26 cellular contexts compared by ENCODE assay signal in genomic region chr14:23114120-23114458, GRCh38. TPM values are rescaled to one million over a fixed set of nuclear protein-coding genes. Genes with fewer than 3 reads are reported as not detected.
DNase-seq lines count a peak whose midpoint lies in the region; ATAC-seq and TF ChIP-seq lines count a peak whose summit lies in the region.
"Had no signal": no experiment of that assay in that cellular context is flagged by ENCODE, and none has a peak within 500 bp of the region (broad histone marks: within the 10 kb centered on the region; RNA-seq: fewer than 3 reads in every experiment).

No MANE protein-coding gene starts in this region.

- H3K9me2 ChIP-seq in PC-9 (ENCODE audit: insufficient read depth): no peaks in the 10 kb centered on the region

- H3K27me3 Mint-ChIP-seq in HFFc6 (ENCODE audit: insufficient read depth): peaks cover 2% of the 10 kb centered on the region; the same call in 1 of the 2 replicates
- H3K27me3 Mint-ChIP-seq: activated CD4-positive, alpha-beta T cell treated with anti-CD3 and anti-CD28 coated beads for 36 hours had no signal

- no peak for TF ChIP-seq CTCF in HFFc6 (IDR thresholded peaks at IDR 0.05)
- TF ChIP-seq CTCF in PC-9 (conservative IDR thresholded peaks at IDR 0.05): no peak
- TF ChIP-seq CTCF in foreskin keratinocyte (conservative IDR thresholded peaks at IDR 0.05): no peak

- peak overlapping the region; percentile 99 for H3K27ac Mint-ChIP-seq in HFFc6
- H3K27ac Mint-ChIP-seq: activated CD4-positive, alpha-beta T cell treated with anti-CD3 and anti-CD28 coated beads for 36 hours; activated naive CD4-positive, alpha-beta T cell treated with anti-CD3 and anti-CD28 coated beads, Interleukin-2, amount 10 ng/mL, durations not matched to agents 7 days and 5 days; CD8-positive, alpha-beta memory T cell had no signal

- intact Hi-C loops in PC-9 (cut with micrococcal nuclease; ENCODE audit: unreplicated experiment) (no loop called here), posterior vena cava (cut with DNase I) (loop anchor here in 1 of 2 donors (5.0 kb wide), 1 partner anchor 47 kb away; no protein-coding TSS in a partner anchor)

- peak overlapping the region; percentile 65; the same call in 1 of the 2 replicates for H3K4me2 ChIP-seq in PC-9

- H3F3A ChIP-seq in PC-9 (ENCODE audit: insufficient read depth, low read depth): peaks cover 18% of the 10 kb centered on the region; the same call in 1 of the 2 replicates

- no TSS peak for BruUV-seq in PC-9 (replicated peaks; lab: Mats Ljungman, UMichigan)

- H2AFZ ChIP-seq in PC-9: no peak overlapping the region

- H3K79me2 ChIP-seq in PC-9 (ENCODE audit: low read depth): no peaks in the 10 kb centered on the region

- DNase-seq in HFFc6 (no peak), PC-9 (no peak), foreskin keratinocyte (no peak), posterior vena cava (ENCODE audit: low spot score) (peak; percentile 49), SK-N-DZ (ENCODE audit: low spot score) (no peak)
- no peak for DNase-seq in stimulated activated naive CD4-positive, alpha-beta T cell (lab: John Stamatoyannopoulos, UW)
- DNase-seq: activated CD4-positive, alpha-beta T cell treated with anti-CD3 and anti-CD28 coated beads for 36 hours; activated naive CD4-positive, alpha-beta T cell treated with anti-CD3 and anti-CD28 coated beads, Interleukin-2, amount 10 ng/mL, durations not matched to agents 7 days and 5 days; activated T-cell treated with anti-CD3 and anti-CD28 coated beads, Interleukin-2, amount 50 U/mL, for 4 hours; CD8-positive, alpha-beta memory T cell; heart left ventricle; Karpas-422; left cardiac atrium; MV-4-11; NCI-H1694; NCI-H2171; NCI-H524; transverse colon had no signal

- H3K9me3 ChIP-seq in PC-9 (ENCODE audit: insufficient read depth, low read depth): no peaks in the 10 kb centered on the region
- H3K9me3 ChIP-seq: heart left ventricle, transverse colon had no signal

- no peaks in the 10 kb centered on the region for H3K36me3 Mint-ChIP-seq in HFFc6 (ENCODE audit: low read depth)
- H3K36me3 Mint-ChIP-seq: activated naive CD4-positive, alpha-beta T cell treated with anti-CD3 and anti-CD28 coated beads, Interleukin-2, amount 10 ng/mL, durations not matched to agents 7 days and 5 days; CD8-positive, alpha-beta memory T cell had no signal

- H3K4me1 Mint-ChIP-seq in HFFc6 (ENCODE audit: low read depth): peaks cover 36% of the 10 kb centered on the region
- H3K4me1 Mint-ChIP-seq: central memory CD8-positive, alpha-beta T cell had no signal

- H3K4me3 Mint-ChIP-seq in HFFc6: peak overlapping the region; percentile 86; the same call in 1 of the 2 replicates
- H3K4me3 Mint-ChIP-seq: activated CD4-positive, alpha-beta T cell treated with anti-CD3 and anti-CD28 coated beads for 36 hours; activated naive CD4-positive, alpha-beta T cell treated with anti-CD3 and anti-CD28 coated beads, Interleukin-2, amount 10 ng/mL, durations not matched to agents 7 days and 5 days; activated T-cell treated with anti-CD3 and anti-CD28 coated beads, Interleukin-2, amount 50 U/mL, for 4 hours; central memory CD8-positive, alpha-beta T cell had no signal

- peak overlapping the region; percentile 90 for H3K27ac ChIP-seq in PC-9
- H3K27ac ChIP-seq in foreskin keratinocyte: peak overlapping the region; percentile 83
- H3K27ac ChIP-seq: SK-N-MC, transverse colon had no signal

- CTCF ChIA-PET in PC-9 (lab: Charles Lee): no interaction called here

- no peaks in the 10 kb centered on the region for H3K36me3 ChIP-seq in PC-9 (ENCODE audit: low read depth)
- H3K36me3 ChIP-seq: heart left ventricle, transverse colon had no signal

- H3K9me3 Mint-ChIP-seq in HFFc6: no peaks in the 10 kb centered on the region
- H3K9me3 Mint-ChIP-seq: activated naive CD4-positive, alpha-beta T cell treated with anti-CD3 and anti-CD28 coated beads, Interleukin-2, amount 10 ng/mL, durations not matched to agents 7 days and 5 days; activated T-cell treated with anti-CD3 and anti-CD28 coated beads, Interleukin-2, amount 50 U/mL, for 4 hours; CD8-positive, alpha-beta memory T cell; central memory CD8-positive, alpha-beta T cell had no signal

- no peak for ATAC-seq in foreskin keratinocyte
- ATAC-seq in HG02938 (IDR thresholded peaks at IDR 0.05; ENCODE audit: unreplicated experiment): no peak
- ATAC-seq: activated CD4-positive, alpha-beta T cell treated with anti-CD3 and anti-CD28 coated beads for 36 hours; activated T-cell treated with anti-CD3 and anti-CD28 coated beads, Interleukin-2, amount 50 U/mL, for 4 hours had no signal

- no peaks in the 10 kb centered on the region for H3K27me3 ChIP-seq in PC-9 (ENCODE audit: insufficient read depth, low read depth)
- H3K27me3 ChIP-seq in foreskin keratinocyte: no peaks in the 10 kb centered on the region

- H3K4me3 ChIP-seq in PC-9: no peak overlapping the region
- H3K4me3 ChIP-seq: heart left ventricle, SK-N-MC, transverse colon had no signal

- H3K4me1 ChIP-seq in PC-9 (replicated peaks; ENCODE audit: insufficient read depth) (peaks cover 41% of the 10 kb centered on the region), foreskin keratinocyte (peaks cover 18% of the 10 kb centered on the region)
- H3K4me1 ChIP-seq: transverse colon had no signal

- H4K20me1 ChIP-seq in PC-9 (ENCODE audit: insufficient read depth): no peaks in the 10 kb centered on the region

- POLR2A ChIA-PET in PC-9 (lab: Charles Lee; ENCODE audit: unreplicated experiment): no interaction called here

RNA-seq across cellular contexts. Expression of gene CEBPE, which starts 5.0 kb away (rescaled TPM):
- not detected for total RNA-seq in HFFc6 (2021; fragmentation: NEBNext Ultra II Directional; extraction: Animal tissue kit (Norgen Biotek cat#: 25700))
- total RNA-seq in PC-9 (2021): not detected in 2 replicates
- total RNA-seq in foreskin keratinocyte: not detected in 2 replicates
- polyA plus RNA-seq in foreskin keratinocyte: not detected in 2 replicates
- under 1 TPM in 1 of 2 donors, not detected in 1; 0.19 TPM for total RNA-seq in posterior vena cava
- not detected in 2 replicates for polyA plus RNA-seq in SK-N-DZ (2014; cell fraction: cytosol; rRNA removed)
- not detected in 2 replicates for polyA plus RNA-seq in SK-N-DZ (2014; cell fraction: nucleus; rRNA removed)
- total RNA-seq: activated T-cell treated with anti-CD3 and anti-CD28 coated beads, Interleukin-2, amount 50 U/mL, for 4 hours; fibroblast of villous mesenchyme; left cardiac atrium; myocyte; transverse colon had no signal
- polyA plus RNA-seq: CD8-positive, alpha-beta memory T cell; heart left ventricle had no signal

RNA-seq across cellular contexts. Expression of gene CIROP, which starts 9.3 kb away (rescaled TPM):
- not detected for total RNA-seq in HFFc6 (2021; fragmentation: NEBNext Ultra II Directional; extraction: Animal tissue kit (Norgen Biotek cat#: 25700))
- total RNA-seq in PC-9 (2021): not detected in 2 replicates
- total RNA-seq in foreskin keratinocyte: not detected in 2 replicates
- polyA plus RNA-seq in foreskin keratinocyte: not detected in 2 replicates
- not detected for total RNA-seq in posterior vena cava
- polyA plus RNA-seq in SK-N-DZ (2014; cell fraction: cytosol; rRNA removed): not detected in 2 replicates
- 0.06 TPM in 1 of 2 replicates, not detected in the other for polyA plus RNA-seq in SK-N-DZ (2014; cell fraction: nucleus; rRNA removed)
- total RNA-seq: activated CD4-positive, alpha-beta T cell treated with anti-CD3 and anti-CD28 coated beads for 36 hours; activated CD8-positive, alpha-beta memory T cell treated with anti-CD3 and anti-CD28 coated beads for 36 hours; activated T-cell treated with anti-CD3 and anti-CD28 coated beads, Interleukin-2, amount 50 U/mL, for 4 hours; CD8-positive, alpha-beta memory T cell; fibroblast of villous mesenchyme; heart left ventricle; left cardiac atrium; myocyte; sciatic nerve; T-helper 2 cell treated with Interferon-gamma antibody and Interleukin-4, amounts not matched to agents 100 ng/mL and 5 ng/mL, for 36 hours; transverse colon had no signal
- polyA plus RNA-seq: CD8-positive, alpha-beta memory T cell; heart left ventricle had no signal

RNA-seq across cellular contexts. Expression of gene C14orf119, which starts 18.8 kb away (rescaled TPM):
- 100 to 1,000 TPM in 4 of 6 experiments, 10 to 100 TPM in 2; 85.0 to 117 (median 103) TPM for total RNA-seq in HFFc6 (2021; fragmentation: NEBNext Ultra II Directional; extraction: Animal tissue kit (Norgen Biotek cat#: 25700))
- total RNA-seq in PC-9 (2021): 26.8 and 46.5 TPM in 2 replicates
- 76.7 and 80.2 TPM in 2 replicates for total RNA-seq in foreskin keratinocyte
- 86.6 and 91.2 TPM in 2 replicates for polyA plus RNA-seq in foreskin keratinocyte
- 10 to 100 TPM; 35.2 to 38.7 TPM for total RNA-seq in posterior vena cava
- 39.5 and 46.2 TPM in 2 replicates for polyA plus RNA-seq in SK-N-DZ (2014; cell fraction: cytosol; rRNA removed)
- 15.8 and 33.9 TPM in 2 replicates for polyA plus RNA-seq in SK-N-DZ (2014; cell fraction: nucleus; rRNA removed)

RNA-seq across cellular contexts. Expression of gene ACIN1, which starts 19.2 kb away (rescaled TPM):
- 100 to 1,000 TPM; 128 to 150 (median 142) TPM for total RNA-seq in HFFc6 (2021; fragmentation: NEBNext Ultra II Directional; extraction: Animal tissue kit (Norgen Biotek cat#: 25700))
- total RNA-seq in PC-9 (2021): 113 and 171 TPM in 2 replicates
- total RNA-seq in foreskin keratinocyte: 101 and 112 TPM in 2 replicates
- polyA plus RNA-seq in foreskin keratinocyte: 74.5 and 82.6 TPM in 2 replicates
- total RNA-seq in posterior vena cava: 100 to 1,000 TPM in 1 of 2 donors, 10 to 100 TPM in 1; 85.9 to 112 TPM
- 79.3 and 83.7 TPM in 2 replicates for polyA plus RNA-seq in SK-N-DZ (2014; cell fraction: cytosol; rRNA removed)
- polyA plus RNA-seq in SK-N-DZ (2014; cell fraction: nucleus; rRNA removed): 394 and 582 TPM in 2 replicates

RNA-seq across cellular contexts. Expression of gene CDH24, which starts 56.8 kb away (rescaled TPM):
- total RNA-seq in HFFc6 (2021; fragmentation: NEBNext Ultra II Directional; extraction: Animal tissue kit (Norgen Biotek cat#: 25700)): 10 to 100 TPM in 1 of 6 experiments, 1 to 10 TPM in 5; 6.4 to 11.2 (median 8.3) TPM
- total RNA-seq in PC-9 (2021) (16.4 and 18.8 TPM in 2 replicates), foreskin keratinocyte (7.1 and 8.5 TPM in 2 replicates), posterior vena cava (1 to 10 TPM; 1.8 to 2.9 TPM)
- polyA plus RNA-seq in foreskin keratinocyte: 7.6 and 10.3 TPM in 2 replicates
- 58.9 and 63.3 TPM in 2 replicates for polyA plus RNA-seq in SK-N-DZ (2014; cell fraction: cytosol; rRNA removed)
- 246 and 343 TPM in 2 replicates for polyA plus RNA-seq in SK-N-DZ (2014; cell fraction: nucleus; rRNA removed)
